8 cellular contexts compared by ENCODE assay signal in genomic region chr17:39547713-39548478, GRCh38. TPM values are rescaled to one million over a fixed set of nuclear protein-coding genes. Genes with fewer than 3 reads are reported as not detected.
A peak's percentile ranks its signal among the peaks of the same experiment; 100 is the strongest.
DNase-seq lines count a peak whose midpoint lies in the region; ATAC-seq and TF ChIP-seq lines count a peak whose summit lies in the region.

No MANE protein-coding gene starts in this region.

- no peaks in the 10 kb centered on the region for H3K4me1 Mint-ChIP-seq in activated T-cell treated with anti-CD3 and anti-CD28 coated beads, Interleukin-2, amount 50 U/mL, for 4 hours (ENCODE audit: low read depth)

- H4K91ac ChIP-seq in neuronal stem cell (ENCODE audit: low read depth, low read length, poor library complexity): no peak overlapping the region

- no peak overlapping the region for H3K27ac ChIP-seq in GM23248
- H3K27ac ChIP-seq in OCI-LY7 (ENCODE audit: low read depth, low read length, poor library complexity, severe bottlenecking): no peak overlapping the region
- H3K27ac ChIP-seq in neuronal stem cell (replicated peaks; ENCODE audit: low read length): no peak overlapping the region
- no peak overlapping the region for H3K27ac ChIP-seq in substantia nigra (ENCODE audit: low read depth, low read length, poor library complexity, severe bottlenecking)

- no peak overlapping the region for H2BK12ac ChIP-seq in neuronal stem cell (ENCODE audit: low read length)

- H3K4me2 ChIP-seq in GM23248 (ENCODE audit: unreplicated experiment): no peak overlapping the region
- no peak overlapping the region for H3K4me2 ChIP-seq in OCI-LY7 (ENCODE audit: low read length)
- no peak overlapping the region for H3K4me2 ChIP-seq in neuronal stem cell (ENCODE audit: insufficient read depth, low read length, poor library complexity, severe bottlenecking)

- H2BK5ac ChIP-seq in neuronal stem cell (ENCODE audit: low read length): no peak overlapping the region

- no peaks in the 10 kb centered on the region for H3K9me3 Mint-ChIP-seq in activated T-cell treated with anti-CD3 and anti-CD28 coated beads, Interleukin-2, amount 50 U/mL, for 4 hours

- H2BK120ac ChIP-seq in neuronal stem cell (ENCODE audit: low read depth, low read length): no peak overlapping the region

- H3K9me3 ChIP-seq in GM23248 (ENCODE audit: low read depth) (no peaks in the 10 kb centered on the region), OCI-LY7 (ENCODE audit: low read length) (no peaks in the 10 kb centered on the region), neuronal stem cell (replicated peaks in 1 of 2; ENCODE audit: control insufficient read depth in 2 of 2, insufficient read depth in 1 of 2, low read depth in 1 of 2, low read length in 2 of 2) (no peaks in the 10 kb centered on the region)

- intact Hi-C loops in OCI-LY7 (cut with micrococcal nuclease; ENCODE audit: unreplicated experiment): loop anchor here (1.0 to 5.0 kb wide), 2 partner anchors 75 to 341 kb away; no protein-coding TSS in a partner anchor

- ATAC-seq in activated T-cell treated with anti-CD3 and anti-CD28 coated beads, Interleukin-2, amount 50 U/mL, for 4 hours: peak; percentile 66 to 82
- ATAC-seq in HG03565 (IDR thresholded peaks at IDR 0.05; ENCODE audit: unreplicated experiment): no peak

- H3K36me3 ChIP-seq in GM23248 (ENCODE audit: low read depth) (no peaks in the 10 kb centered on the region), OCI-LY7 (ENCODE audit: insufficient read depth, low read length) (peaks cover 44% of the 10 kb centered on the region; the same call in 1 of the 2 replicates), neuronal stem cell (replicated peaks in 1 of 2; ENCODE audit: control insufficient read depth in 2 of 2, insufficient read depth in 2 of 2, low read length in 2 of 2) (peaks cover 18 to 70% of the 10 kb centered on the region in 2 donors)

- peaks cover 20% of the 10 kb centered on the region for H3K36me3 Mint-ChIP-seq in activated T-cell treated with anti-CD3 and anti-CD28 coated beads, Interleukin-2, amount 50 U/mL, for 4 hours (ENCODE audit: insufficient read depth)

- no peak overlapping the region for H3K4me3 Mint-ChIP-seq in activated T-cell treated with anti-CD3 and anti-CD28 coated beads, Interleukin-2, amount 50 U/mL, for 4 hours

- H3K79me2 ChIP-seq in GM23248 (ENCODE audit: insufficient read depth) (no peaks in the 10 kb centered on the region), OCI-LY7 (ENCODE audit: insufficient read depth, low read depth, low read length) (no peaks in the 10 kb centered on the region)

- no peak overlapping the region for H3K18ac ChIP-seq in neuronal stem cell (ENCODE audit: low read length)

- no peak overlapping the region for H3K4ac ChIP-seq in neuronal stem cell (ENCODE audit: low read length)

- H3K27me3 Mint-ChIP-seq in activated T-cell treated with anti-CD3 and anti-CD28 coated beads, Interleukin-2, amount 50 U/mL, for 4 hours (ENCODE audit: low read depth): no peaks in the 10 kb centered on the region

- H3K4me3 ChIP-seq in AG09309 (ENCODE audit: control insufficient read depth, low read depth, low read length) (no peak overlapping the region), GM23248 (no peak overlapping the region), OCI-LY7 (ENCODE audit: low read depth, low read length, poor library complexity, severe bottlenecking) (no peak overlapping the region), fibroblast of mammary gland (ENCODE audit: control insufficient read depth, low read depth, low read length) (no peak overlapping the region), neuronal stem cell (ENCODE audit: low read length in 2 of 2) (no peak overlapping the region)

- H3K27me3 ChIP-seq in GM23248 (replicated peaks; ENCODE audit: insufficient read depth): no peaks in the 10 kb centered on the region
- H3K27me3 ChIP-seq in neuronal stem cell (ENCODE audit: control insufficient read depth in 3 of 3, insufficient read depth in 3 of 3, low read depth in 1 of 3, low read length in 3 of 3): no peaks in the 10 kb centered on the region

- H3K4me1 ChIP-seq in GM23248 (ENCODE audit: insufficient read depth): peaks cover 13% of the 10 kb centered on the region; the same call in 1 of the 2 replicates
- peaks cover 8% of the 10 kb centered on the region for H3K4me1 ChIP-seq in OCI-LY7 (ENCODE audit: insufficient read depth, low read length, poor library complexity, severe bottlenecking)
- H3K4me1 ChIP-seq in neuronal stem cell (ENCODE audit: control insufficient read depth in 2 of 2, insufficient read depth in 1 of 2, low read depth in 1 of 2, low read length in 2 of 2): no peaks in the 10 kb centered on the region

- CTCF ChIA-PET in OCI-LY7 (lab: Charles Lee; ENCODE audit: unreplicated experiment): interaction anchor here (0.6 to 1.5 kb wide), 3 partner anchors 11 to 769 kb away, joined by 3 to 5 read pairs (median 3); no protein-coding TSS in a partner anchor

- H3K9me2 ChIP-seq in GM23248 (ENCODE audit: insufficient read depth): no peaks in the 10 kb centered on the region
- H3K9me2 ChIP-seq in OCI-LY7 (ENCODE audit: insufficient read depth, low read length): no peaks in the 10 kb centered on the region

- no peak overlapping the region for H3K9ac ChIP-seq in GM23248
- no peak overlapping the region for H3K9ac ChIP-seq in neuronal stem cell (ENCODE audit: low read depth, low read length, poor library complexity)

- H2BK15ac ChIP-seq in neuronal stem cell (ENCODE audit: low read length): no peak overlapping the region

- no peak overlapping the region for H3K14ac ChIP-seq in neuronal stem cell (ENCODE audit: low read length)

- no peak overlapping the region for H3K23ac ChIP-seq in neuronal stem cell (ENCODE audit: low read depth, low read length, poor library complexity)

- H2AK5ac ChIP-seq in neuronal stem cell (ENCODE audit: low read depth, low read length): no peak overlapping the region

- H2AFZ ChIP-seq in GM23248: no peak overlapping the region
- no peak overlapping the region for H2AFZ ChIP-seq in OCI-LY7 (ENCODE audit: low read length)
- H2AFZ ChIP-seq in neuronal stem cell (ENCODE audit: low read length): no peak overlapping the region

- POLR2A ChIA-PET in OCI-LY7 (lab: Charles Lee): no interaction called here

- in situ Hi-C loops in GM23248 (cut with MboI): no loop called here

- 0 out of 2 replicates have a peak, but pooled peaks cover 3% of the 10 kb centered on the region for H4K20me1 ChIP-seq in GM23248 (ENCODE audit: insufficient read depth)
- no peaks in the 10 kb centered on the region for H4K20me1 ChIP-seq in OCI-LY7 (ENCODE audit: insufficient read depth, low read length)

- no peaks in the 10 kb centered on the region; the same call in 1 of the 2 replicates for H3F3A ChIP-seq in GM23248 (ENCODE audit: insufficient read depth)

- peak; percentile 82 for TF ChIP-seq CTCF in AG09309 (IDR thresholded peaks at IDR 0.05; ENCODE audit: control insufficient read depth, insufficient read depth, low read depth, low read length, missing control alignments)
- peak; percentile 100 for TF ChIP-seq CTCF in OCI-LY7 (conservative IDR thresholded peaks at IDR 0.05; ENCODE audit: low read length)
- peak; percentile 86 for TF ChIP-seq CTCF in fibroblast of mammary gland (conservative IDR thresholded peaks at IDR 0.05; ENCODE audit: control insufficient read depth, insufficient read depth, low read depth, low read length)

- no peaks in the 10 kb centered on the region for H3K79me1 ChIP-seq in neuronal stem cell (ENCODE audit: low read depth, low read length)

- H4K8ac ChIP-seq in neuronal stem cell (ENCODE audit: low read depth, low read length): no peak overlapping the region

- DNase-seq in AG09309 (ENCODE audit: low read depth) (no peak), GM23248 (peak; percentile 47), OCI-LY7 (ENCODE audit: low spot score) (peak; percentile 63), fibroblast of mammary gland (ENCODE audit: low read depth) (peak; percentile 40), neuronal stem cell (ENCODE audit: low spot score) (peak; percentile 71), substantia nigra (lab: John Stamatoyannopoulos, UW) (peak in 28 of 49 donors; percentile 2 to 67 (median 20))
- DNase-seq in activated T-cell treated with anti-CD3 and anti-CD28 coated beads, Interleukin-2, amount 50 U/mL, for 4 hours: peak; percentile 76

- WGBS in GM23248 (ENCODE audit: low coverage in 1 of 2, low lambda C conversion rate in 2 of 2, missing lambda C conversion rate in 2 of 2), 2 experiments: 25 to 29% methylated on average over 5 of the region's 5 CpGs
- WGBS in neuronal stem cell (ENCODE audit: extremely low coverage in 2 of 2, insufficient read length in 2 of 2, insufficient replicate concordance in 1 of 2), 2 donors: no CpG with 5 or more reads among the region's 5 CpGs

- no TSS peak for BruUV-seq in OCI-LY7 (replicated peaks; lab: Mats Ljungman, UMichigan)

RNA-seq across cellular contexts. Expression of gene NEUROD2, which starts 59.8 kb away (rescaled TPM):
- not detected in 2 replicates for total RNA-seq in GM23248 (2014; rRNA removed; shearing (Covaris generic))
- polyA plus RNA-seq in GM23248 (2016; fragmentation: Nextera tagmentation; extraction: Ambion mirVana): not detected in 2 replicates
- total RNA-seq in OCI-LY7 (2014; rRNA removed; shearing (Covaris generic)): not detected in 2 replicates
- not detected in 2 replicates for total RNA-seq in OCI-LY7 (2022)
- total RNA-seq in activated T-cell treated with anti-CD3 and anti-CD28 coated beads, Interleukin-2, amount 50 U/mL, for 4 hours: not detected
- polyA plus RNA-seq in neuronal stem cell (2013, experiment 1 of 2): not detected
- polyA plus RNA-seq in neuronal stem cell (2013, experiment 2 of 2): not detected
